8 cellular contexts compared by ENCODE assay signal in genomic region chr3:115147329-115148141, GRCh38. TPM values are rescaled to one million over a fixed set of nuclear protein-coding genes. Genes with fewer than 3 reads are reported as not detected.
DNase-seq lines count a peak whose midpoint lies in the region; ATAC-seq and TF ChIP-seq lines count a peak whose summit lies in the region.

No MANE protein-coding gene starts in this region.

- H3K36me3 Mint-ChIP-seq in activated naive CD8-positive, alpha-beta T cell treated with anti-CD3 and anti-CD28 coated beads for 36 hours, result peaks cover 13% of the 10 kb centered on the region

- CTCF ChIA-PET in GM10248 (lab: Yijun Ruan, JAX), result interaction anchor here (1.5 kb wide), 1 partner anchor 996 kb away, joined by 3 read pairs; no protein-coding TSS in a partner anchor

- peaks cover 13% of the 10 kb centered on the region for H3K4me1 Mint-ChIP-seq in activated naive CD8-positive, alpha-beta T cell treated with anti-CD3 and anti-CD28 coated beads for 36 hours

- H3K27ac Mint-ChIP-seq in activated naive CD8-positive, alpha-beta T cell treated with anti-CD3 and anti-CD28 coated beads for 36 hours, result peak overlapping the region; percentile 97

- H3K27me3 Mint-ChIP-seq in activated naive CD8-positive, alpha-beta T cell treated with anti-CD3 and anti-CD28 coated beads for 36 hours, result no peaks in the 10 kb centered on the region

- peak overlapping the region; percentile 91 for H3K4me3 Mint-ChIP-seq in activated naive CD8-positive, alpha-beta T cell treated with anti-CD3 and anti-CD28 coated beads for 36 hours

- peaks cover 8% of the 10 kb centered on the region for H3K9me3 Mint-ChIP-seq in activated naive CD8-positive, alpha-beta T cell treated with anti-CD3 and anti-CD28 coated beads for 36 hours

- no peak for TF ChIP-seq CTCF in GM10248 (IDR thresholded peaks at IDR 0.05; ENCODE audit: control extremely low read depth, extremely low read depth, low read depth, missing control alignments)

- DNase-seq in GM10248 (ENCODE audit: extremely low spot score) (peak; percentile 92), NCI-H1092 (lab: John Stamatoyannopoulos, UW) (peak; percentile 100), SKM-1 (lab: John Stamatoyannopoulos, UW; ENCODE audit: unreplicated experiment) (peak; percentile 100), glomerular visceral epithelial cell (ENCODE audit: extremely low spot score) (peak; percentile 100), occipital lobe (lab: John Stamatoyannopoulos, UW) (peak; percentile 100)
- peak; percentile 92 for DNase-seq in activated naive CD8-positive, alpha-beta T cell treated with anti-CD3 and anti-CD28 coated beads for 36 hours

- H3K27ac ChIP-seq in temporal lobe (ENCODE audit: low read depth, low read length), result peak overlapping the region; percentile 95

- POLR2A ChIA-PET in GM10248 (lab: Yijun Ruan, JAX), result interaction anchor here (1.0 kb wide), 1 partner anchor 391 kb away, joined by 3 read pairs; no protein-coding TSS in a partner anchor

- peak; percentile 83 for ATAC-seq in HG02610 (IDR thresholded peaks at IDR 0.05; ENCODE audit: unreplicated experiment)

RNA-seq across cellular contexts. Expression of gene ZBTB20, which starts 0.4 kb away (rescaled TPM):
- total RNA-seq in activated naive CD8-positive, alpha-beta T cell treated with anti-CD3 and anti-CD28 coated beads for 36 hours, result 1 to 10 TPM; 3.5 to 4.5 TPM
- total RNA-seq in occipital lobe, result 62.7 TPM
- 65.2 TPM for total RNA-seq in temporal lobe

Comparison
In these comparisons a context has a peak if more than half of its experiments do, and no peak if none do; other contexts are left out.
1. Peak in every context shown above with its lines: DNase-seq, ATAC-seq and H3K27ac ChIP-seq.
2. RNA of gene ZBTB20, which starts 0.4 kb away (total RNA-seq): 65.2 TPM in temporal lobe (single experiment) and 62.7 TPM in occipital lobe (single experiment); 3.5 to 4.5 TPM in activated naive CD8-positive, alpha-beta T cell treated with anti-CD3 and anti-CD28 coated beads for 36 hours; every median in the first group is over 10 times any median in the second.